Comparison of ENCODE assay signal across 10 cellular contexts in genomic region chr10:119113805-119114732, GRCh38. TPM values are rescaled to one million over a fixed set of nuclear protein-coding genes. Genes with fewer than 3 reads are reported as not detected.
DNase-seq lines count a peak whose midpoint lies in the region; ATAC-seq and TF ChIP-seq lines count a peak whose summit lies in the region.
"Had no signal": no experiment of that assay in that cellular context is flagged by ENCODE, and none has a peak within 500 bp of the region (broad histone marks: within the 10 kb centered on the region; RNA-seq: fewer than 3 reads in every experiment).

No MANE protein-coding gene starts in this region.

- peak overlapping the region; percentile 75 for H3K27ac Mint-ChIP-seq in activated CD4-positive, alpha-beta T cell treated with anti-CD3 and anti-CD28 coated beads, Interleukin-2, amount 10 ng/mL, durations not matched to agents 7 days and 5 days
- peak overlapping the region; percentile 64 to 67 for H3K27ac Mint-ChIP-seq in T-cell

- H3K4me1 ChIP-seq in subcutaneous abdominal adipose tissue (ENCODE audit: control insufficient read depth in 5 of 5, insufficient read depth in 5 of 5, low read length in 5 of 5) (peaks cover 4 to 37% (median 18%) of the 10 kb centered on the region in 5 donors), testis (no peaks in the 10 kb centered on the region)

- TF ChIP-seq POLR2A in testis (IDR thresholded peaks at IDR 0.05) = no peak

- H3K27ac ChIP-seq in subcutaneous abdominal adipose tissue (ENCODE audit: low read depth, low read length) (peak overlapping the region; percentile 74), testis (no peak overlapping the region)
- H3K27ac ChIP-seq: BLaER1 had no signal

- intact Hi-C loops in testis (cut with DNase I; ENCODE audit: low total_unique reads) = no loop called here

- peaks cover 18% of the 10 kb centered on the region for H3K4me1 Mint-ChIP-seq in activated CD4-positive, alpha-beta T cell treated with anti-CD3 and anti-CD28 coated beads, Interleukin-2, amount 10 ng/mL, durations not matched to agents 7 days and 5 days
- H3K4me1 Mint-ChIP-seq in T-cell = peaks cover 0 to 10% (median 5%) of the 10 kb centered on the region in 3 donors
- H3K4me1 Mint-ChIP-seq: brain had no signal

- no peaks in the 10 kb centered on the region for H3K9me3 ChIP-seq in subcutaneous abdominal adipose tissue (ENCODE audit: control insufficient read depth in 5 of 5, low read length in 5 of 5)
- no peaks in the 10 kb centered on the region for H3K9me3 ChIP-seq in testis
- H3K9me3 ChIP-seq: BLaER1 had no signal

- no peaks in the 10 kb centered on the region for H3K27me3 ChIP-seq in subcutaneous abdominal adipose tissue (ENCODE audit: control insufficient read depth in 5 of 5, insufficient read depth in 4 of 5, low read length in 5 of 5)
- no peaks in the 10 kb centered on the region for H3K27me3 ChIP-seq in testis
- H3K27me3 ChIP-seq: BLaER1 had no signal

- H3K27me3 Mint-ChIP-seq in activated CD4-positive, alpha-beta T cell treated with anti-CD3 and anti-CD28 coated beads, Interleukin-2, amount 10 ng/mL, durations not matched to agents 7 days and 5 days = no peaks in the 10 kb centered on the region
- H3K27me3 Mint-ChIP-seq in T-cell = no peaks in the 10 kb centered on the region
- H3K27me3 Mint-ChIP-seq: brain had no signal

- TF ChIP-seq CTCF in fibroblast of villous mesenchyme (IDR thresholded peaks at IDR 0.05; ENCODE audit: insufficient read depth, low read depth, low read length) (no peak), testis (IDR thresholded peaks at IDR 0.05) (no peak)

- H3K9me3 Mint-ChIP-seq in activated CD4-positive, alpha-beta T cell treated with anti-CD3 and anti-CD28 coated beads, Interleukin-2, amount 10 ng/mL, durations not matched to agents 7 days and 5 days = no peaks in the 10 kb centered on the region
- no peaks in the 10 kb centered on the region for H3K9me3 Mint-ChIP-seq in T-cell
- H3K9me3 Mint-ChIP-seq: brain had no signal

- DNase-seq in activated CD4-positive, alpha-beta T cell treated with anti-CD3 and anti-CD28 coated beads, Interleukin-2, amount 10 ng/mL, durations not matched to agents 7 days and 5 days = no peak
- DNase-seq in activated CD4-positive, alpha-beta T cell treated with anti-CD3 and anti-CD28 coated beads for 1 hour = no peak
- DNase-seq in T-cell = no peak
- DNase-seq in fibroblast of villous mesenchyme (ENCODE audit: low read depth) = peak; percentile 99
- DNase-seq in testis = no peak
- no peak for DNase-seq in NCI-H1092 treated with DMSO at 0.1 percent for 48 hours (lab: John Stamatoyannopoulos, UW)
- DNase-seq in NCI-H1417 treated with DMSO at 0.1 percent for 48 hours (lab: John Stamatoyannopoulos, UW) = no peak

- H3K36me3 Mint-ChIP-seq in activated CD4-positive, alpha-beta T cell treated with anti-CD3 and anti-CD28 coated beads, Interleukin-2, amount 10 ng/mL, durations not matched to agents 7 days and 5 days (ENCODE audit: low read depth) = peaks cover 46% of the 10 kb centered on the region
- H3K36me3 Mint-ChIP-seq in T-cell = peaks cover 33% of the 10 kb centered on the region

- no peak overlapping the region for H3K4me3 Mint-ChIP-seq in activated CD4-positive, alpha-beta T cell treated with anti-CD3 and anti-CD28 coated beads, Interleukin-2, amount 10 ng/mL, durations not matched to agents 7 days and 5 days
- no peak overlapping the region for H3K4me3 Mint-ChIP-seq in T-cell
- H3K4me3 Mint-ChIP-seq: brain had no signal

- peaks cover 11 to 62% (median 27%) of the 10 kb centered on the region in 5 donors for H3K36me3 ChIP-seq in subcutaneous abdominal adipose tissue (ENCODE audit: control insufficient read depth in 5 of 5, insufficient read depth in 5 of 5, low read length in 5 of 5)
- H3K36me3 ChIP-seq in testis (ENCODE audit: low read depth, missing control alignments) = no peaks in the 10 kb centered on the region

- CTCF ChIA-PET in activated CD4-positive, alpha-beta T cell treated with anti-CD3 and anti-CD28 coated beads, Interleukin-2, amount 10 ng/mL, durations not matched to agents 7 days and 5 days (lab: Charles Lee) = interaction anchor here (0.9 to 1.2 kb wide), 2 partner anchors 9 to 17 kb away, joined by 3 to 5 read pairs; no protein-coding TSS in a partner anchor
- CTCF ChIA-PET in T-cell (lab: Charles Lee) = interaction anchor here (0.5 to 0.7 kb wide), 2 partner anchors 44 to 755 kb away, joined by 4 to 6 read pairs; no protein-coding TSS in a partner anchor

- peak in 2 of 4 experiments; percentile 43 to 55 for ATAC-seq in T-cell (replicated peaks in 1 of 4)

- no peak overlapping the region for H3K9ac ChIP-seq in subcutaneous abdominal adipose tissue (ENCODE audit: low read length in 5 of 5)
- H3K9ac ChIP-seq: BLaER1 had no signal

- H3K4me3 ChIP-seq in fibroblast of villous mesenchyme (ENCODE audit: low read depth, low read length) = no peak overlapping the region
- H3K4me3 ChIP-seq in subcutaneous abdominal adipose tissue (ENCODE audit: low read depth in 1 of 5, low read length in 5 of 5) = no peak overlapping the region
- H3K4me3 ChIP-seq in testis = no peak overlapping the region
- H3K4me3 ChIP-seq: BLaER1 had no signal

- WGBS in testis, 2 donors = 85 to 88% methylated on average over 9 to 11 of the region's 11 CpGs

- POLR2A ChIA-PET in activated CD4-positive, alpha-beta T cell treated with anti-CD3 and anti-CD28 coated beads, Interleukin-2, amount 10 ng/mL, durations not matched to agents 7 days and 5 days (lab: Charles Lee) = no interaction called here
- POLR2A ChIA-PET in T-cell (lab: Charles Lee) = no interaction called here

RNA-seq across cellular contexts. Expression of gene DENND10, which starts 10.2 kb away (rescaled TPM):
- 10 to 100 TPM; 45.4 to 49.4 TPM for total RNA-seq in activated CD4-positive, alpha-beta T cell treated with anti-CD3 and anti-CD28 coated beads, Interleukin-2, amount 10 ng/mL, durations not matched to agents 7 days and 5 days
- total RNA-seq in T-cell (10 to 100 TPM; 28.5 to 52.4 (median 41.7) TPM), fibroblast of villous mesenchyme (71.2 and 94.6 TPM in 2 replicates), testis (10 to 100 TPM; 27.3 to 29.6 TPM)
- polyA plus RNA-seq in testis (ENCODE audit: insufficient read depth, low read depth, low replicate concordance) = 18.9 TPM

RNA-seq across cellular contexts. Expression of gene EIF3A, which starts 33.5 kb away (rescaled TPM):
- 100 to 1,000 TPM; 132 to 145 TPM for total RNA-seq in activated CD4-positive, alpha-beta T cell treated with anti-CD3 and anti-CD28 coated beads, Interleukin-2, amount 10 ng/mL, durations not matched to agents 7 days and 5 days
- total RNA-seq in T-cell (100 to 1,000 TPM; 102 to 124 (median 111) TPM), fibroblast of villous mesenchyme (95.7 and 119 TPM in 2 replicates), testis (10 to 100 TPM; 91.2 to 97.0 TPM)
- 71.1 TPM for polyA plus RNA-seq in testis (ENCODE audit: insufficient read depth, low read depth, low replicate concordance)

RNA-seq across cellular contexts. Expression of gene SFXN4, which starts 51.4 kb away (rescaled TPM):
- 10 to 100 TPM; 19.0 to 20.1 TPM for total RNA-seq in activated CD4-positive, alpha-beta T cell treated with anti-CD3 and anti-CD28 coated beads, Interleukin-2, amount 10 ng/mL, durations not matched to agents 7 days and 5 days
- total RNA-seq in T-cell = 10 to 100 TPM; 10.4 to 19.4 (median 13.9) TPM
- 11.3 and 13.0 TPM in 2 replicates for total RNA-seq in fibroblast of villous mesenchyme
- 10 to 100 TPM; 12.8 to 16.6 TPM for total RNA-seq in testis
- polyA plus RNA-seq in testis (ENCODE audit: insufficient read depth, low read depth, low replicate concordance) = 57.5 TPM
